2 cellular contexts compared by ENCODE assay signal in genomic region chr5:1185038-1185651, GRCh38.
TF ChIP-seq lines count a peak whose summit lies in the region.

No MANE protein-coding gene starts in this region.

TF ChIP-seq in IMR-90, 13 proteins besides CTCF, POLR2A, EP300 and RAD21:
- no peak for TF ChIP-seq CHD1 (IDR thresholded peaks at IDR 0.05; ENCODE audit: low read depth, low read length)
- no peak for TF ChIP-seq RFX5 (IDR thresholded peaks at IDR 0.05; ENCODE audit: low read depth, low read length)
- TF ChIP-seq NFE2L2 (IDR thresholded peaks at IDR 0.05; ENCODE audit: low read depth, low read length), result no peak
- no peak for TF ChIP-seq BHLHE40 (IDR thresholded peaks at IDR 0.05; ENCODE audit: low read depth, low read length)
- TF ChIP-seq MAFK (IDR thresholded peaks at IDR 0.05; ENCODE audit: low read depth, low read length), result peak; percentile 85
- TF ChIP-seq RCOR1 (IDR thresholded peaks at IDR 0.05; ENCODE audit: insufficient replicate concordance, low read length), result no peak
- no peak for TF ChIP-seq ELK1 (IDR thresholded peaks at IDR 0.05; ENCODE audit: borderline replicate concordance, low read depth, low read length)
- no peak for TF ChIP-seq FOS (IDR thresholded peaks at IDR 0.05; ENCODE audit: low read depth, low read length)

TF ChIP-seq in K562, 482 proteins besides CTCF, POLR2A, EP300 and RAD21 (continues in another document):
- TF ChIP-seq, protein P1, sequence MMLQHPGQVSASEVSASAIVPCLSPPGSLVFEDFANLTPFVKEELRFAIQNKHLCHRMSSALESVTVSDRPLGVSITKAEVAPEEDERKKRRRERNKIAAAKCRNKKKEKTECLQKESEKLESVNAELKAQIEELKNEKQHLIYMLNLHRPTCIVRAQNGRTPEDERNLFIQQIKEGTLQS (IDR thresholded peaks at IDR 0.05), result no peak
- TF ChIP-seq, protein P1 (CRISPR knock-in tag; conservative IDR thresholded peaks at IDR 0.05), result no peak
- TF ChIP-seq CHD4 (IDR thresholded peaks at IDR 0.05; ENCODE audit: insufficient read depth, insufficient replicate concordance, low read depth, low read length, poor library complexity, severe bottlenecking), result no peak
- TF ChIP-seq, protein P2, sequence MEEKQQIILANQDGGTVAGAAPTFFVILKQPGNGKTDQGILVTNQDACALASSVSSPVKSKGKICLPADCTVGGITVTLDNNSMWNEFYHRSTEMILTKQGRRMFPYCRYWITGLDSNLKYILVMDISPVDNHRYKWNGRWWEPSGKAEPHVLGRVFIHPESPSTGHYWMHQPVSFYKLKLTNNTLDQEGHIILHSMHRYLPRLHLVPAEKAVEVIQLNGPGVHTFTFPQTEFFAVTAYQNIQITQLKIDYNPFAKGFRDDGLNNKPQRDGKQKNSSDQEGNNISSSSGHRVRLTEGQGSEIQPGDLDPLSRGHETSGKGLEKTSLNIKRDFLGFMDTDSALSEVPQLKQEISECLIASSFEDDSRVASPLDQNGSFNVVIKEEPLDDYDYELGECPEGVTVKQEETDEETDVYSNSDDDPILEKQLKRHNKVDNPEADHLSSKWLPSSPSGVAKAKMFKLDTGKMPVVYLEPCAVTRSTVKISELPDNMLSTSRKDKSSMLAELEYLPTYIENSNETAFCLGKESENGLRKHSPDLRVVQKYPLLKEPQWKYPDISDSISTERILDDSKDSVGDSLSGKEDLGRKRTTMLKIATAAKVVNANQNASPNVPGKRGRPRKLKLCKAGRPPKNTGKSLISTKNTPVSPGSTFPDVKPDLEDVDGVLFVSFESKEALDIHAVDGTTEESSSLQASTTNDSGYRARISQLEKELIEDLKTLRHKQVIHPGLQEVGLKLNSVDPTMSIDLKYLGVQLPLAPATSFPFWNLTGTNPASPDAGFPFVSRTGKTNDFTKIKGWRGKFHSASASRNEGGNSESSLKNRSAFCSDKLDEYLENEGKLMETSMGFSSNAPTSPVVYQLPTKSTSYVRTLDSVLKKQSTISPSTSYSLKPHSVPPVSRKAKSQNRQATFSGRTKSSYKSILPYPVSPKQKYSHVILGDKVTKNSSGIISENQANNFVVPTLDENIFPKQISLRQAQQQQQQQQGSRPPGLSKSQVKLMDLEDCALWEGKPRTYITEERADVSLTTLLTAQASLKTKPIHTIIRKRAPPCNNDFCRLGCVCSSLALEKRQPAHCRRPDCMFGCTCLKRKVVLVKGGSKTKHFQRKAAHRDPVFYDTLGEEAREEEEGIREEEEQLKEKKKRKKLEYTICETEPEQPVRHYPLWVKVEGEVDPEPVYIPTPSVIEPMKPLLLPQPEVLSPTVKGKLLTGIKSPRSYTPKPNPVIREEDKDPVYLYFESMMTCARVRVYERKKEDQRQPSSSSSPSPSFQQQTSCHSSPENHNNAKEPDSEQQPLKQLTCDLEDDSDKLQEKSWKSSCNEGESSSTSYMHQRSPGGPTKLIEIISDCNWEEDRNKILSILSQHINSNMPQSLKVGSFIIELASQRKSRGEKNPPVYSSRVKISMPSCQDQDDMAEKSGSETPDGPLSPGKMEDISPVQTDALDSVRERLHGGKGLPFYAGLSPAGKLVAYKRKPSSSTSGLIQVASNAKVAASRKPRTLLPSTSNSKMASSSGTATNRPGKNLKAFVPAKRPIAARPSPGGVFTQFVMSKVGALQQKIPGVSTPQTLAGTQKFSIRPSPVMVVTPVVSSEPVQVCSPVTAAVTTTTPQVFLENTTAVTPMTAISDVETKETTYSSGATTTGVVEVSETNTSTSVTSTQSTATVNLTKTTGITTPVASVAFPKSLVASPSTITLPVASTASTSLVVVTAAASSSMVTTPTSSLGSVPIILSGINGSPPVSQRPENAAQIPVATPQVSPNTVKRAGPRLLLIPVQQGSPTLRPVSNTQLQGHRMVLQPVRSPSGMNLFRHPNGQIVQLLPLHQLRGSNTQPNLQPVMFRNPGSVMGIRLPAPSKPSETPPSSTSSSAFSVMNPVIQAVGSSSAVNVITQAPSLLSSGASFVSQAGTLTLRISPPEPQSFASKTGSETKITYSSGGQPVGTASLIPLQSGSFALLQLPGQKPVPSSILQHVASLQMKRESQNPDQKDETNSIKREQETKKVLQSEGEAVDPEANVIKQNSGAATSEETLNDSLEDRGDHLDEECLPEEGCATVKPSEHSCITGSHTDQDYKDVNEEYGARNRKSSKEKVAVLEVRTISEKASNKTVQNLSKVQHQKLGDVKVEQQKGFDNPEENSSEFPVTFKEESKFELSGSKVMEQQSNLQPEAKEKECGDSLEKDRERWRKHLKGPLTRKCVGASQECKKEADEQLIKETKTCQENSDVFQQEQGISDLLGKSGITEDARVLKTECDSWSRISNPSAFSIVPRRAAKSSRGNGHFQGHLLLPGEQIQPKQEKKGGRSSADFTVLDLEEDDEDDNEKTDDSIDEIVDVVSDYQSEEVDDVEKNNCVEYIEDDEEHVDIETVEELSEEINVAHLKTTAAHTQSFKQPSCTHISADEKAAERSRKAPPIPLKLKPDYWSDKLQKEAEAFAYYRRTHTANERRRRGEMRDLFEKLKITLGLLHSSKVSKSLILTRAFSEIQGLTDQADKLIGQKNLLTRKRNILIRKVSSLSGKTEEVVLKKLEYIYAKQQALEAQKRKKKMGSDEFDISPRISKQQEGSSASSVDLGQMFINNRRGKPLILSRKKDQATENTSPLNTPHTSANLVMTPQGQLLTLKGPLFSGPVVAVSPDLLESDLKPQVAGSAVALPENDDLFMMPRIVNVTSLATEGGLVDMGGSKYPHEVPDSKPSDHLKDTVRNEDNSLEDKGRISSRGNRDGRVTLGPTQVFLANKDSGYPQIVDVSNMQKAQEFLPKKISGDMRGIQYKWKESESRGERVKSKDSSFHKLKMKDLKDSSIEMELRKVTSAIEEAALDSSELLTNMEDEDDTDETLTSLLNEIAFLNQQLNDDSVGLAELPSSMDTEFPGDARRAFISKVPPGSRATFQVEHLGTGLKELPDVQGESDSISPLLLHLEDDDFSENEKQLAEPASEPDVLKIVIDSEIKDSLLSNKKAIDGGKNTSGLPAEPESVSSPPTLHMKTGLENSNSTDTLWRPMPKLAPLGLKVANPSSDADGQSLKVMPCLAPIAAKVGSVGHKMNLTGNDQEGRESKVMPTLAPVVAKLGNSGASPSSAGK (IDR thresholded peaks at IDR 0.05), result 0 out of 2 replicates have a peak, but pooled peaks have one; percentile 11
- TF ChIP-seq HOXB6 (CRISPR knock-in tag; IDR thresholded peaks at IDR 0.05; ENCODE audit: borderline replicate concordance), result no peak
- TF ChIP-seq NR2F6 (CRISPR knock-in tag; IDR thresholded peaks at IDR 0.05), result no peak
- TF ChIP-seq MLX (CRISPR knock-in tag; conservative IDR thresholded peaks at IDR 0.05), result no peak
- no peak for TF ChIP-seq TFAM (CRISPR knock-in tag; conservative IDR thresholded peaks at IDR 0.05)
- TF ChIP-seq ZNF407 (IDR thresholded peaks at IDR 0.05; ENCODE audit: low read depth), result no peak
- peak; percentile 96 for TF ChIP-seq MAFF (IDR thresholded peaks at IDR 0.05; ENCODE audit: low read length)
- TF ChIP-seq ETS2 (tag; IDR thresholded peaks at IDR 0.05; ENCODE audit: borderline replicate concordance, poor library complexity, severe bottlenecking), result no peak
- no peak for TF ChIP-seq HDAC1 (IDR thresholded peaks at IDR 0.05)
- TF ChIP-seq THRAP3 (IDR thresholded peaks at IDR 0.05; ENCODE audit: borderline replicate concordance), result no peak
- TF ChIP-seq ZNF384 (IDR thresholded peaks at IDR 0.05; ENCODE audit: low read depth, low read length), result no peak
- TF ChIP-seq SAP30 (IDR thresholded peaks at IDR 0.05; ENCODE audit: borderline replicate concordance, insufficient read depth, low read depth, low read length, poor library complexity, severe bottlenecking), result no peak
- no peak for TF ChIP-seq HDAC6 (IDR thresholded peaks at IDR 0.05; ENCODE audit: low read depth, low read length)
- TF ChIP-seq, protein P3, sequence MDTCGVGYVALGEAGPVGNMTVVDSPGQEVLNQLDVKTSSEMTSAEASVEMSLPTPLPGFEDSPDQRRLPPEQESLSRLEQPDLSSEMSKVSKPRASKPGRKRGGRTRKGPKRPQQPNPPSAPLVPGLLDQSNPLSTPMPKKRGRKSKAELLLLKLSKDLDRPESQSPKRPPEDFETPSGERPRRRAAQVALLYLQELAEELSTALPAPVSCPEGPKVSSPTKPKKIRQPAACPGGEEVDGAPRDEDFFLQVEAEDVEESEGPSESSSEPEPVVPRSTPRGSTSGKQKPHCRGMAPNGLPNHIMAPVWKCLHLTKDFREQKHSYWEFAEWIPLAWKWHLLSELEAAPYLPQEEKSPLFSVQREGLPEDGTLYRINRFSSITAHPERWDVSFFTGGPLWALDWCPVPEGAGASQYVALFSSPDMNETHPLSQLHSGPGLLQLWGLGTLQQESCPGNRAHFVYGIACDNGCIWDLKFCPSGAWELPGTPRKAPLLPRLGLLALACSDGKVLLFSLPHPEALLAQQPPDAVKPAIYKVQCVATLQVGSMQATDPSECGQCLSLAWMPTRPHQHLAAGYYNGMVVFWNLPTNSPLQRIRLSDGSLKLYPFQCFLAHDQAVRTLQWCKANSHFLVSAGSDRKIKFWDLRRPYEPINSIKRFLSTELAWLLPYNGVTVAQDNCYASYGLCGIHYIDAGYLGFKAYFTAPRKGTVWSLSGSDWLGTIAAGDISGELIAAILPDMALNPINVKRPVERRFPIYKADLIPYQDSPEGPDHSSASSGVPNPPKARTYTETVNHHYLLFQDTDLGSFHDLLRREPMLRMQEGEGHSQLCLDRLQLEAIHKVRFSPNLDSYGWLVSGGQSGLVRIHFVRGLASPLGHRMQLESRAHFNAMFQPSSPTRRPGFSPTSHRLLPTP (IDR thresholded peaks at IDR 0.05; ENCODE audit: borderline replicate concordance, extremely low read depth, insufficient read length), result no peak
- peak; percentile 11; the same call in 1 of the 2 replicates for TF ChIP-seq MAX (CRISPR knock-in tag; IDR thresholded peaks at IDR 0.05)
- no peak for TF ChIP-seq HDAC2 (IDR thresholded peaks at IDR 0.05)
- TF ChIP-seq CBX5 (IDR thresholded peaks at IDR 0.05; ENCODE audit: borderline replicate concordance, low read depth), result no peak
- TF ChIP-seq ZNF449 (CRISPR knock-in tag; IDR thresholded peaks at IDR 0.05), result no peak
- TF ChIP-seq MAFK (IDR thresholded peaks at IDR 0.05; ENCODE audit: low read length), result peak; percentile 95
- TF ChIP-seq FIP1L1 (IDR thresholded peaks at IDR 0.05; ENCODE audit: low read depth, low read length, poor library complexity, severe bottlenecking), result no peak
- TF ChIP-seq SRF (CRISPR knock-in tag; IDR thresholded peaks at IDR 0.05), result no peak
